ENCODE assay signal across 1 cellular context in the genomic region with DNA sequence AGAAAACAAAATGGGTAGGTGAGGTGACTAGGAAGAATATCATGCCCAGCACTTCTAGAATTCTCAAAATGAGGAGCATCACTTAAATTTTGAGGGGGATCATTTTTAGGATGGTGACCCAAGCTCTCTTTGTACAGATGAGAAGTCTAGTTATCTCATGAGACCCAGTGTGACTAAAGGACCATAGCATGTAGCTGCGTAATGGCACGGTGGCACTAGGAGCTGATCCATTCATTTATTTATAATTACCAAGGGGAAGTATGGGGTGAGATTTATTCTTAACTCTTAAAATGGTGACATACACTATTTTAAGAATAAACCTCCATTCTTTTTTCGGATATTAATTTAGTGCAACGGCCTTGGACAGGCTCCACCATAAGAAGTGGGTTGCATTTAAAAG.
TF ChIP-seq lines count a peak whose summit lies in the region.

No MANE protein-coding gene starts in this region.

TF ChIP-seq in H1, 55 proteins besides CTCF, POLR2A, EP300 and RAD21:
- TF ChIP-seq, protein P1, sequence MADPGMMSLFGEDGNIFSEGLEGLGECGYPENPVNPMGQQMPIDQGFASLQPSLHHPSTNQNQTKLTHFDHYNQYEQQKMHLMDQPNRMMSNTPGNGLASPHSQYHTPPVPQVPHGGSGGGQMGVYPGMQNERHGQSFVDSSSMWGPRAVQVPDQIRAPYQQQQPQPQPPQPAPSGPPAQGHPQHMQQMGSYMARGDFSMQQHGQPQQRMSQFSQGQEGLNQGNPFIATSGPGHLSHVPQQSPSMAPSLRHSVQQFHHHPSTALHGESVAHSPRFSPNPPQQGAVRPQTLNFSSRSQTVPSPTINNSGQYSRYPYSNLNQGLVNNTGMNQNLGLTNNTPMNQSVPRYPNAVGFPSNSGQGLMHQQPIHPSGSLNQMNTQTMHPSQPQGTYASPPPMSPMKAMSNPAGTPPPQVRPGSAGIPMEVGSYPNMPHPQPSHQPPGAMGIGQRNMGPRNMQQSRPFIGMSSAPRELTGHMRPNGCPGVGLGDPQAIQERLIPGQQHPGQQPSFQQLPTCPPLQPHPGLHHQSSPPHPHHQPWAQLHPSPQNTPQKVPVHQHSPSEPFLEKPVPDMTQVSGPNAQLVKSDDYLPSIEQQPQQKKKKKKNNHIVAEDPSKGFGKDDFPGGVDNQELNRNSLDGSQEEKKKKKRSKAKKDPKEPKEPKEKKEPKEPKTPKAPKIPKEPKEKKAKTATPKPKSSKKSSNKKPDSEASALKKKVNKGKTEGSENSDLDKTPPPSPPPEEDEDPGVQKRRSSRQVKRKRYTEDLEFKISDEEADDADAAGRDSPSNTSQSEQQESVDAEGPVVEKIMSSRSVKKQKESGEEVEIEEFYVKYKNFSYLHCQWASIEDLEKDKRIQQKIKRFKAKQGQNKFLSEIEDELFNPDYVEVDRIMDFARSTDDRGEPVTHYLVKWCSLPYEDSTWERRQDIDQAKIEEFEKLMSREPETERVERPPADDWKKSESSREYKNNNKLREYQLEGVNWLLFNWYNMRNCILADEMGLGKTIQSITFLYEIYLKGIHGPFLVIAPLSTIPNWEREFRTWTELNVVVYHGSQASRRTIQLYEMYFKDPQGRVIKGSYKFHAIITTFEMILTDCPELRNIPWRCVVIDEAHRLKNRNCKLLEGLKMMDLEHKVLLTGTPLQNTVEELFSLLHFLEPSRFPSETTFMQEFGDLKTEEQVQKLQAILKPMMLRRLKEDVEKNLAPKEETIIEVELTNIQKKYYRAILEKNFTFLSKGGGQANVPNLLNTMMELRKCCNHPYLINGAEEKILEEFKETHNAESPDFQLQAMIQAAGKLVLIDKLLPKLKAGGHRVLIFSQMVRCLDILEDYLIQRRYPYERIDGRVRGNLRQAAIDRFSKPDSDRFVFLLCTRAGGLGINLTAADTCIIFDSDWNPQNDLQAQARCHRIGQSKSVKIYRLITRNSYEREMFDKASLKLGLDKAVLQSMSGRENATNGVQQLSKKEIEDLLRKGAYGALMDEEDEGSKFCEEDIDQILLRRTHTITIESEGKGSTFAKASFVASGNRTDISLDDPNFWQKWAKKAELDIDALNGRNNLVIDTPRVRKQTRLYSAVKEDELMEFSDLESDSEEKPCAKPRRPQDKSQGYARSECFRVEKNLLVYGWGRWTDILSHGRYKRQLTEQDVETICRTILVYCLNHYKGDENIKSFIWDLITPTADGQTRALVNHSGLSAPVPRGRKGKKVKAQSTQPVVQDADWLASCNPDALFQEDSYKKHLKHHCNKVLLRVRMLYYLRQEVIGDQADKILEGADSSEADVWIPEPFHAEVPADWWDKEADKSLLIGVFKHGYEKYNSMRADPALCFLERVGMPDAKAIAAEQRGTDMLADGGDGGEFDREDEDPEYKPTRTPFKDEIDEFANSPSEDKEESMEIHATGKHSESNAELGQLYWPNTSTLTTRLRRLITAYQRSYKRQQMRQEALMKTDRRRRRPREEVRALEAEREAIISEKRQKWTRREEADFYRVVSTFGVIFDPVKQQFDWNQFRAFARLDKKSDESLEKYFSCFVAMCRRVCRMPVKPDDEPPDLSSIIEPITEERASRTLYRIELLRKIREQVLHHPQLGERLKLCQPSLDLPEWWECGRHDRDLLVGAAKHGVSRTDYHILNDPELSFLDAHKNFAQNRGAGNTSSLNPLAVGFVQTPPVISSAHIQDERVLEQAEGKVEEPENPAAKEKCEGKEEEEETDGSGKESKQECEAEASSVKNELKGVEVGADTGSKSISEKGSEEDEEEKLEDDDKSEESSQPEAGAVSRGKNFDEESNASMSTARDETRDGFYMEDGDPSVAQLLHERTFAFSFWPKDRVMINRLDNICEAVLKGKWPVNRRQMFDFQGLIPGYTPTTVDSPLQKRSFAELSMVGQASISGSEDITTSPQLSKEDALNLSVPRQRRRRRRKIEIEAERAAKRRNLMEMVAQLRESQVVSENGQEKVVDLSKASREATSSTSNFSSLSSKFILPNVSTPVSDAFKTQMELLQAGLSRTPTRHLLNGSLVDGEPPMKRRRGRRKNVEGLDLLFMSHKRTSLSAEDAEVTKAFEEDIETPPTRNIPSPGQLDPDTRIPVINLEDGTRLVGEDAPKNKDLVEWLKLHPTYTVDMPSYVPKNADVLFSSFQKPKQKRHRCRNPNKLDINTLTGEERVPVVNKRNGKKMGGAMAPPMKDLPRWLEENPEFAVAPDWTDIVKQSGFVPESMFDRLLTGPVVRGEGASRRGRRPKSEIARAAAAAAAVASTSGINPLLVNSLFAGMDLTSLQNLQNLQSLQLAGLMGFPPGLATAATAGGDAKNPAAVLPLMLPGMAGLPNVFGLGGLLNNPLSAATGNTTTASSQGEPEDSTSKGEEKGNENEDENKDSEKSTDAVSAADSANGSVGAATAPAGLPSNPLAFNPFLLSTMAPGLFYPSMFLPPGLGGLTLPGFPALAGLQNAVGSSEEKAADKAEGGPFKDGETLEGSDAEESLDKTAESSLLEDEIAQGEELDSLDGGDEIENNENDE (IDR thresholded peaks at IDR 0.05; ENCODE audit: insufficient replicate concordance, low read length) = no peak
- TF ChIP-seq CBX8 (IDR thresholded peaks at IDR 0.05; ENCODE audit: borderline replicate concordance, low read depth, low read length) (no peak), CEBPB (IDR thresholded peaks at IDR 0.05; ENCODE audit: low read depth, low read length) (no peak), SP4 (IDR thresholded peaks at IDR 0.05; ENCODE audit: low read length) (no peak), RNF2 (IDR thresholded peaks at IDR 0.05; ENCODE audit: borderline replicate concordance, low read depth, low read length, missing control alignments, poor library complexity, severe bottlenecking) (no peak), GTF2F1 (IDR thresholded peaks at IDR 0.05; ENCODE audit: borderline replicate concordance, low read depth, low read length) (no peak), TCF12 (IDR thresholded peaks at IDR 0.05; ENCODE audit: low read depth, low read length) (no peak), TBP (IDR thresholded peaks at IDR 0.05; ENCODE audit: low read depth, low read length) (no peak), KDM4A (IDR thresholded peaks at IDR 0.05; ENCODE audit: low read depth, low read length, severe bottlenecking) (no peak), RBBP5 (IDR thresholded peaks at IDR 0.05; ENCODE audit: borderline replicate concordance, low read depth, low read length) (no peak), BCL11A (IDR thresholded peaks at IDR 0.05; ENCODE audit: low read depth in 2 of 2, low read length in 2 of 2) (no peak), GABPA (IDR thresholded peaks at IDR 0.05; ENCODE audit: borderline replicate concordance, insufficient read depth, low read length) (no peak)
- TF ChIP-seq, protein P2, sequence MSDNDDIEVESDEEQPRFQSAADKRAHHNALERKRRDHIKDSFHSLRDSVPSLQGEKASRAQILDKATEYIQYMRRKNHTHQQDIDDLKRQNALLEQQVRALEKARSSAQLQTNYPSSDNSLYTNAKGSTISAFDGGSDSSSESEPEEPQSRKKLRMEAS (IDR thresholded peaks at IDR 0.05) = no peak
- TF ChIP-seq, protein P3, sequence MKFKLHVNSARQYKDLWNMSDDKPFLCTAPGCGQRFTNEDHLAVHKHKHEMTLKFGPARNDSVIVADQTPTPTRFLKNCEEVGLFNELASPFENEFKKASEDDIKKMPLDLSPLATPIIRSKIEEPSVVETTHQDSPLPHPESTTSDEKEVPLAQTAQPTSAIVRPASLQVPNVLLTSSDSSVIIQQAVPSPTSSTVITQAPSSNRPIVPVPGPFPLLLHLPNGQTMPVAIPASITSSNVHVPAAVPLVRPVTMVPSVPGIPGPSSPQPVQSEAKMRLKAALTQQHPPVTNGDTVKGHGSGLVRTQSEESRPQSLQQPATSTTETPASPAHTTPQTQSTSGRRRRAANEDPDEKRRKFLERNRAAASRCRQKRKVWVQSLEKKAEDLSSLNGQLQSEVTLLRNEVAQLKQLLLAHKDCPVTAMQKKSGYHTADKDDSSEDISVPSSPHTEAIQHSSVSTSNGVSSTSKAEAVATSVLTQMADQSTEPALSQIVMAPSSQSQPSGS (IDR thresholded peaks at IDR 0.05; ENCODE audit: low read length) = no peak
- TF ChIP-seq, protein P4, sequence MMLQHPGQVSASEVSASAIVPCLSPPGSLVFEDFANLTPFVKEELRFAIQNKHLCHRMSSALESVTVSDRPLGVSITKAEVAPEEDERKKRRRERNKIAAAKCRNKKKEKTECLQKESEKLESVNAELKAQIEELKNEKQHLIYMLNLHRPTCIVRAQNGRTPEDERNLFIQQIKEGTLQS (IDR thresholded peaks at IDR 0.05; ENCODE audit: insufficient read depth, low read depth, low read length) = no peak
- TF ChIP-seq, protein P5, sequence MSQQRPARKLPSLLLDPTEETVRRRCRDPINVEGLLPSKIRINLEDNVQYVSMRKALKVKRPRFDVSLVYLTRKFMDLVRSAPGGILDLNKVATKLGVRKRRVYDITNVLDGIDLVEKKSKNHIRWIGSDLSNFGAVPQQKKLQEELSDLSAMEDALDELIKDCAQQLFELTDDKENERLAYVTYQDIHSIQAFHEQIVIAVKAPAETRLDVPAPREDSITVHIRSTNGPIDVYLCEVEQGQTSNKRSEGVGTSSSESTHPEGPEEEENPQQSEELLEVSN (IDR thresholded peaks at IDR 0.05) = no peak
